ENCODE assay signal across 12 cellular contexts in the genomic region with DNA sequence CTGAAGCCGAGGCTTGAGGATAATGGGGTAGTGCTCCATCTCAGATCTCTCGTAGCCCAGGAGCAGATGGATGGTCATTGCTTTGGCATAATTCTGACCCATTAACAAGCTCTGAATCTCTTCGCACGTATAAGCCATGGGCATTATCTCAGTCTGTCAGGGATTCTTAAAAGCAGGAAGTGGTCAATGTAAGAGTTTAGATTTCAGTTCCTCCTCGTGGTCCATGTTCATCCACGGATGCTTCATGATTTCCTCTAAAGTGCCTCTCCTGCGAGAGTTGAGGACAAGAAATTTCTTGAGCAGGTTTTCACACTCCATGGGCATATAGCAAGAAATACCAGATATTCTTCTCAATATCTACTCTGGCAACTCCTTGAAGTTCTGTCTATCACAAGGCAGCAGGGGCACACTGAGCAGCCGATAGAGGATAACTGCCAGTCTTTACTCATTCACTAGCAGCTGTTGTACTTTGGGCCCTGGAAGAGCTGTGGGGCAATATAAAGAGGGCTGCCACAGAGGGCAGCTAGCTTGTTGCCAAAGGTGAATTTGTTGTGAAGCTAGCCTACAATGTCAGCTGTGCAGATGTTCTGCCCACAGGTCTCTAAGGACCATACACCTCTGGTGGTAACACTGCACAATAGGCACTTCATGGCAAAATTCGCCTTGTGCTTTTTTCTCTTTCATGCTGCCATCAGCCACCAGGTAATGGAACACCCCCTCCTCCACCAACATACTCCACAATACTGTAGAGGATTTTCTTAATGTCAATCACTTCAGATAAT. TPM values are rescaled to one million over a fixed set of nuclear protein-coding genes. Genes with fewer than 3 reads are reported as not detected.
DNase-seq lines count a peak whose midpoint lies in the region; ATAC-seq and TF ChIP-seq lines count a peak whose summit lies in the region.
"Had no signal": no experiment of that assay in that cellular context is flagged by ENCODE, and none has a peak within 500 bp of the region (broad histone marks: within the 10 kb centered on the region; RNA-seq: fewer than 3 reads in every experiment).

No MANE protein-coding gene starts in this region.

- no peak for TF ChIP-seq CTCF in GM12865 (IDR thresholded peaks at IDR 0.05; ENCODE audit: insufficient read depth, low read depth, low read length, missing control alignments)
- TF ChIP-seq CTCF in brain microvascular endothelial cell (IDR thresholded peaks at IDR 0.05; ENCODE audit: low read depth, low read length, missing control alignments), result no peak

- in situ Hi-C loops in brain microvascular endothelial cell (cut with HindIII; ENCODE audit: low pct_ligation_motif_present, low sequenced_read_pairs), result no loop called here

- no peak overlapping the region for H3K27ac ChIP-seq in brain microvascular endothelial cell

- H3K4me3 ChIP-seq in GM12865 (ENCODE audit: low read depth, low read length), result no peak overlapping the region
- H3K4me3 ChIP-seq in brain microvascular endothelial cell (ENCODE audit: low read depth, low read length), result no peak overlapping the region
- H3K4me3 ChIP-seq: K562 had no signal

- no peaks in the 10 kb centered on the region for H3K27me3 ChIP-seq in brain microvascular endothelial cell (replicated peaks)

- intact Hi-C loops in sciatic nerve (cut with DNase I), result no loop called here

- H3K36me3 ChIP-seq in brain microvascular endothelial cell (replicated peaks), result no peaks in the 10 kb centered on the region

- ATAC-seq in GM21360 (IDR thresholded peaks at IDR 0.05; ENCODE audit: unreplicated experiment) (peak; percentile 83), HG03060 (IDR thresholded peaks at IDR 0.05; ENCODE audit: low read depth, unreplicated experiment) (peak; percentile 92), sciatic nerve (no peak)
- ATAC-seq: K562 had no signal

- DNase-seq in GM12865 (ENCODE audit: low read depth) (peak; percentile 48), NOMO-1 treated with dmso at 0.1 percent for 144 hours (lab: John Stamatoyannopoulos, UW; ENCODE audit: unreplicated experiment) (peak; percentile 50), sciatic nerve (ENCODE audit: low spot score) (no peak), D341Med (ENCODE audit: low spot score) (no peak), C1 segment of cervical spinal cord (lab: John Stamatoyannopoulos, UW) (no peak), brain microvascular endothelial cell (no peak)
- DNase-seq: amniotic stem cell; NK-92 treated with Interleukin-12 subunit alpha and Interleukin-12 subunit beta, amount 100 ng/mL, for 24 hours; stimulated activated CD8-positive, alpha-beta memory T cell treated with anti-CD3 and anti-CD28 coated beads, Interleukin-4, amount 100 ng/mL, for 48 hours had no signal

RNA-seq across cellular contexts. Expression of a gene that starts 52.0 kb away (rescaled TPM):
- total RNA-seq in sciatic nerve, result 8.0 TPM

Comparison
In these comparisons a context has a peak if more than half of its experiments do, and no peak if none do; other contexts are left out.
1. DNase-seq: peak in GM12865 (single experiment) and NOMO-1 treated with dmso at 0.1 percent for 144 hours (single experiment); none in sciatic nerve (single experiment), D341Med (single experiment), C1 segment of cervical spinal cord (0 of 14) and brain microvascular endothelial cell (single experiment).